Comparison of ENCODE assay signal across 22 cellular contexts in the genomic region with DNA sequence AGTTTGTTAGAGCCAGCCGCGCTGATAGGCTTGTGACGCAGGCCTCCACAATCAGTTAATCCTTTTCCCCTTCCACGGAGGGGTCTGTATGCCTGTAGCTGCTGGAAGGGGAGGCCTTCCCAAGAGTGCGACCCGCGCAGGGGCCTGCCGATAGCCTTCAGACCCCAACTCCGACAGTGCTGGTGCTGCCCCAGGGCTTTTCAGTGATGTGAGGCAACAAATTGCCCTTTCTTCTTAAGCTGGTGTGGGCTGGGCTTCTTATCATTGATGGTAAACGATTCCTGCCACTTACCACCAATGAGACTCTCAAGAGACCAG.
"Had no signal": no experiment of that assay in that cellular context is flagged by ENCODE, and none has a peak within 500 bp of the region (broad histone marks: within the 10 kb centered on the region; RNA-seq: fewer than 3 reads in every experiment).

No MANE protein-coding gene starts in this region.

- H3K36me3 Mint-ChIP-seq: naive thymus-derived CD8-positive, alpha-beta T cell; stimulated activated memory B cell treated with anti-CD40 and anti-IgM and Interleukin-4, amounts not matched to agents 10 μg/mL and 1 μg/mL and 100 μg/mL, for 72 hours had no signal

- DNase-seq: central memory CD4-positive, alpha-beta T cell; effector CD8-positive, alpha-beta T cell; foreskin melanocyte; head of caudate nucleus; left cardiac atrium; left lung; mesenchymal stem cell; stimulated activated CD4-positive, alpha-beta T cell treated with anti-CD3 and anti-CD28 coated beads, Interleukin-4, amount 100 ng/mL, for 4 hours; stimulated activated naive CD8-positive, alpha-beta T cell treated with anti-CD3 and anti-CD28 coated beads, Interleukin-15, Interleukin-2, amounts not matched to agents 100 U/mL and 50 U/mL, for 24 hours; substantia nigra; testis; tibial artery; upper lobe of right lung; uterus had no signal

- H3K4me3 ChIP-seq: dorsolateral prefrontal cortex, esophagus muscularis mucosa, left lung, neural progenitor cell, prostate gland, right atrium auricular region, testis, tibial artery, upper lobe of right lung, uterus had no signal

- H3K4me3 Mint-ChIP-seq: naive thymus-derived CD8-positive, alpha-beta T cell; stimulated activated memory B cell treated with anti-CD40 and anti-IgM and Interleukin-4, amounts not matched to agents 10 μg/mL and 1 μg/mL and 100 μg/mL, for 72 hours had no signal

- ATAC-seq: left cardiac atrium; left lung; naive thymus-derived CD8-positive, alpha-beta T cell; sciatic nerve; stimulated activated memory B cell treated with anti-CD40 and anti-IgM and Interleukin-4, amounts not matched to agents 10 μg/mL and 1 μg/mL and 100 μg/mL, for 72 hours; stimulated activated naive CD8-positive, alpha-beta T cell treated with anti-CD3 and anti-CD28 coated beads, Interleukin-15, Interleukin-2, amounts not matched to agents 100 U/mL and 50 U/mL, for 24 hours; upper lobe of right lung had no signal

- H3K9me3 ChIP-seq: esophagus muscularis mucosa, left lung, prostate gland, right atrium auricular region, testis, tibial artery, upper lobe of right lung, uterus had no signal

- H3K9me3 Mint-ChIP-seq: naive thymus-derived CD8-positive, alpha-beta T cell had no signal

- H3K27ac ChIP-seq: dorsolateral prefrontal cortex, esophagus muscularis mucosa, left lung, neural progenitor cell, prostate gland, right atrium auricular region, testis, tibial artery, upper lobe of right lung, uterus had no signal

- H3K27me3 ChIP-seq: dorsolateral prefrontal cortex, esophagus muscularis mucosa, left lung, neural progenitor cell, right atrium auricular region, testis, tibial artery, upper lobe of right lung, uterus had no signal

- H3K36me3 ChIP-seq: esophagus muscularis mucosa, left lung, neural progenitor cell, prostate gland, right atrium auricular region, tibial artery, upper lobe of right lung, uterus had no signal

- H3K27ac Mint-ChIP-seq: naive thymus-derived CD8-positive, alpha-beta T cell; stimulated activated memory B cell treated with anti-CD40 and anti-IgM and Interleukin-4, amounts not matched to agents 10 μg/mL and 1 μg/mL and 100 μg/mL, for 72 hours had no signal

- H3K4me1 Mint-ChIP-seq: stimulated activated memory B cell treated with anti-CD40 and anti-IgM and Interleukin-4, amounts not matched to agents 10 μg/mL and 1 μg/mL and 100 μg/mL, for 72 hours had no signal

- H3K4me1 ChIP-seq: left lung, prostate gland, testis, tibial artery, upper lobe of right lung, uterus had no signal
